ENCODE assay signal across 2 cellular contexts in genomic region chr3:184503647-184504046, GRCh38.
TF ChIP-seq lines count a peak whose summit lies in the region.

No MANE protein-coding gene starts in this region.

TF ChIP-seq in HepG2, 621 proteins besides CTCF, POLR2A, EP300 and RAD21:
- peak; percentile 80; the same call in 1 of the 2 replicates for TF ChIP-seq ZNF564 (CRISPR knock-in tag; IDR thresholded peaks at IDR 0.05)
- no peak for TF ChIP-seq SNRNP70 (IDR thresholded peaks at IDR 0.05; ENCODE audit: low read depth, low read length)

TF ChIP-seq in K562, 482 proteins besides CTCF, POLR2A, EP300 and RAD21:
- TF ChIP-seq CSDE1 (IDR thresholded peaks at IDR 0.05) = no peak
- peak; percentile 60 for TF ChIP-seq SPI1 (IDR thresholded peaks at IDR 0.05; ENCODE audit: borderline replicate concordance, low read depth, low read length)
